In the genomic region with DNA sequence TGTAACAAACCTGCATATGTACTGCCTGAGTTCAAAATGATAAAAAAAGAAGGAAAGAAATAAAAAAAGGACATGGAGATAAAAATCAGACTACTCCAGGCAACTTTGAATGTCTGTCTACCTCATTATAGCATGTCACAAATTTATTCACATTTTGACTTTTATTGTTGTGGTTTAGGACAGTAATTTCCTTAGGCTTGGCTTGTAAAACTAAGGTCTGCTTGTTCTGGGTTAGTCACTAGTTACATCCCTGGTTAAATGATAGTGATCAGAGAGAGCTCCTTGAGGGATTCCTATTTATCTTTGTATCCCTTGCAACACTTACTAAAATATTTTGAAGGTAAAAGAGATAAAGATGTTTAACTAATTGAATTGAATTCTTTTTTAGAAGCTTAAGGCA, we compare ENCODE assay signal across 16 cellular contexts. TPM values are rescaled to one million over a fixed set of nuclear protein-coding genes. Genes with fewer than 3 reads are reported as not detected.
DNase-seq lines count a peak whose midpoint lies in the region; ATAC-seq, FAIRE-seq and TF ChIP-seq lines count a peak whose summit lies in the region.
"Had no signal": no experiment of that assay in that cellular context is flagged by ENCODE, and none has a peak within 500 bp of the region (broad histone marks: within the 10 kb centered on the region; RNA-seq: fewer than 3 reads in every experiment).

No MANE protein-coding gene starts in this region.

- H3K9me3 Mint-ChIP-seq in CD4-positive, alpha-beta T cell = no peaks in the 10 kb centered on the region
- H3K9me3 Mint-ChIP-seq in central memory CD8-positive, alpha-beta T cell = peaks cover 6% of the 10 kb centered on the region

- no peaks in the 10 kb centered on the region for H3K9me3 ChIP-seq in CD4-positive, alpha-beta T cell (ENCODE audit: control insufficient read depth, low read length)
- no peaks in the 10 kb centered on the region; the same call in 1 of the 2 replicates for H3K9me3 ChIP-seq in Loucy (ENCODE audit: insufficient read depth, low read depth, low read length)
- no peaks in the 10 kb centered on the region for H3K9me3 ChIP-seq in pancreas
- H3K9me3 ChIP-seq: A549 had no signal

- no peaks in the 10 kb centered on the region for H3K79me2 ChIP-seq in Loucy (ENCODE audit: insufficient read depth, low read length)

- no peak overlapping the region for H3K9ac ChIP-seq in Loucy (ENCODE audit: low read depth, low read length, poor library complexity, severe bottlenecking)

- TF ChIP-seq CTCF in CD4-positive, alpha-beta T cell (IDR thresholded peaks at IDR 0.05) = no peak
- TF ChIP-seq CTCF in Loucy (conservative IDR thresholded peaks at IDR 0.05; ENCODE audit: low read length) = no peak
- TF ChIP-seq CTCF in pancreas (IDR thresholded peaks at IDR 0.05) = no peak
- TF ChIP-seq CTCF in coronary artery (IDR thresholded peaks at IDR 0.05) = no peak

- H3K4me3 Mint-ChIP-seq in CD4-positive, alpha-beta T cell = no peak overlapping the region
- no peak overlapping the region for H3K4me3 Mint-ChIP-seq in central memory CD8-positive, alpha-beta T cell
- H3K4me3 Mint-ChIP-seq: CD14-positive monocyte, HFFc6 had no signal

- H3K4me3 ChIP-seq in Loucy (ENCODE audit: low read length, poor library complexity, severe bottlenecking) (peak overlapping the region; percentile 45), pancreas (no peak overlapping the region), coronary artery (no peak overlapping the region)
- H3K4me3 ChIP-seq: A549 had no signal

- peak overlapping the region; percentile 72 for H3K4me2 ChIP-seq in Loucy (ENCODE audit: low read depth, low read length, poor library complexity, severe bottlenecking)
- H3K4me2 ChIP-seq: A549 had no signal

- CTCF ChIA-PET in CD4-positive, alpha-beta T cell (lab: Charles Lee) = no interaction called here

- H3K27ac ChIP-seq in CD4-positive, alpha-beta T cell (ENCODE audit: low read depth, low read length) = no peak overlapping the region
- no peak overlapping the region for H3K27ac ChIP-seq in pancreas
- H3K27ac ChIP-seq in coronary artery = no peak overlapping the region
- H3K27ac ChIP-seq: A549, HL-60 had no signal

- H3F3A ChIP-seq in Loucy (ENCODE audit: low read depth) = no peaks in the 10 kb centered on the region

- no peaks in the 10 kb centered on the region for H3K27me3 ChIP-seq in CD4-positive, alpha-beta T cell (ENCODE audit: control insufficient read depth, insufficient read depth, low read length)
- H3K27me3 ChIP-seq in Loucy (ENCODE audit: insufficient read depth, low read length, poor library complexity, severe bottlenecking) (no peaks in the 10 kb centered on the region), pancreas (peaks cover 0 to 9% (median 3%) of the 10 kb centered on the region in 4 donors)

- H3K4me1 ChIP-seq in Loucy (ENCODE audit: insufficient read depth, low read length, poor library complexity, severe bottlenecking) (peaks cover 29% of the 10 kb centered on the region), pancreas (no peaks in the 10 kb centered on the region)
- H3K4me1 ChIP-seq: A549 had no signal

- H3K9me2 ChIP-seq in Loucy (replicated peaks; ENCODE audit: low read depth, low read length) = no peaks in the 10 kb centered on the region

- FAIRE-seq in pancreas (lab: Jason Lieb, UNC) = peak; percentile 5
- FAIRE-seq: A549 had no signal

- H3K36me3 Mint-ChIP-seq in CD4-positive, alpha-beta T cell (ENCODE audit: low read depth) = no peaks in the 10 kb centered on the region
- H3K36me3 Mint-ChIP-seq in central memory CD8-positive, alpha-beta T cell (ENCODE audit: insufficient read depth) = peaks cover 3% of the 10 kb centered on the region
- H3K36me3 Mint-ChIP-seq: CD14-positive monocyte had no signal

- no peak for DNase-seq in CD4-positive, alpha-beta T cell
- no peak for DNase-seq in central memory CD8-positive, alpha-beta T cell (ENCODE audit: low spot score in 2 of 2)
- no peak for DNase-seq in pancreas
- DNase-seq in NCI-H2107 treated with DMSO at 0.1 percent for 48 hours (lab: John Stamatoyannopoulos, UW; ENCODE audit: unreplicated experiment) = no peak
- no peak for DNase-seq in coronary artery (ENCODE audit: low spot score)
- DNase-seq: DMS 273 treated with DMSO at 0.1 percent for 48 hours, HCEC 1CT, HFFc6 had no signal

- intact Hi-C loops in CD4-positive, alpha-beta T cell (cut with DNase I, micrococcal nuclease) = loop anchor here (5.0 to 10.0 kb wide), 6 partner anchors 37 to 525 kb away; no protein-coding TSS in a partner anchor
- intact Hi-C loops in pancreas (cut with DNase I) = no loop called here

- no peak overlapping the region for H2AFZ ChIP-seq in Loucy (ENCODE audit: low read length)

- no peak for ATAC-seq in CD4-positive, alpha-beta T cell (ENCODE audit: poor library complexity)
- no peak for ATAC-seq in central memory CD8-positive, alpha-beta T cell (replicated peaks; ENCODE audit: extremely low read depth, poor library complexity, severe bottlenecking)
- ATAC-seq in pancreas (no peak), HG03520 (IDR thresholded peaks at IDR 0.05; ENCODE audit: unreplicated experiment) (no peak)
- ATAC-seq: A549 had no signal

- H3K36me3 ChIP-seq in Loucy (ENCODE audit: insufficient read depth, low read length) (no peaks in the 10 kb centered on the region), pancreas (no peaks in the 10 kb centered on the region)

- POLR2A ChIA-PET in CD4-positive, alpha-beta T cell (lab: Charles Lee) = interaction anchor here (2.0 kb wide), 1 partner anchor 43 kb away, joined by 8 read pairs; the partner anchor contains the start of gene ITM2A

- H4K20me1 ChIP-seq in Loucy (ENCODE audit: insufficient read depth, low read length, poor library complexity, severe bottlenecking) = no peaks in the 10 kb centered on the region

- no peaks in the 10 kb centered on the region for H3K27me3 Mint-ChIP-seq in CD4-positive, alpha-beta T cell
- H3K27me3 Mint-ChIP-seq in central memory CD8-positive, alpha-beta T cell = no peaks in the 10 kb centered on the region

- H3K27ac Mint-ChIP-seq in CD4-positive, alpha-beta T cell = peak overlapping the region; percentile 78
- peak overlapping the region; percentile 84 for H3K27ac Mint-ChIP-seq in central memory CD8-positive, alpha-beta T cell (ENCODE audit: low read depth)
- H3K27ac Mint-ChIP-seq: CD14-positive monocyte, HFFc6 had no signal

- H3K4me1 Mint-ChIP-seq in CD4-positive, alpha-beta T cell (ENCODE audit: low read depth) = peaks cover 47% of the 10 kb centered on the region
- peaks cover 21% of the 10 kb centered on the region for H3K4me1 Mint-ChIP-seq in central memory CD8-positive, alpha-beta T cell
- H3K4me1 Mint-ChIP-seq: CD14-positive monocyte had no signal

RNA-seq across cellular contexts. Expression of gene ITM2A, which starts 42.5 kb away (rescaled TPM):
- 100 to 1,000 TPM; 236 to 259 TPM for total RNA-seq in CD4-positive, alpha-beta T cell
- total RNA-seq in pancreas = 10 to 100 TPM in 2 of 6 donors, 1 to 10 TPM in 4; 4.8 to 14.2 (median 8.3) TPM
- 1 to 10 TPM; 2.1 to 3.9 TPM for polyA plus RNA-seq in pancreas
- total RNA-seq: Daoy, HFFc6 had no signal
- polyA plus RNA-seq: AG04450, BJ had no signal

Comparison
In these comparisons a context has a peak if more than half of its experiments do, and no peak if none do; other contexts are left out.
1. RNA of gene ITM2A, which starts 42.5 kb away (total RNA-seq): 236 to 259 TPM in CD4-positive, alpha-beta T cell; 4.8 to 14.2 TPM in pancreas; every median in the first group is over 10 times any median in the second.
2. intact Hi-C loops: an anchor here in CD4-positive, alpha-beta T cell (5.0 to 10.0 kb wide); none called in pancreas.